2 cellular contexts compared by ENCODE assay signal in genomic region chr5:149869266-149869875, GRCh38.
TF ChIP-seq lines count a peak whose summit lies in the region.

No MANE protein-coding gene starts in this region.

TF ChIP-seq in WTC11, 78 proteins besides CTCF, POLR2A, EP300 and RAD21 (continued from another document and continues in another):
- TF ChIP-seq CREM (CRISPR knock-in tag; IDR thresholded peaks at IDR 0.05) (no peak), ARID4B (CRISPR knock-in tag; IDR thresholded peaks at IDR 0.05; ENCODE audit: borderline replicate concordance) (no peak), CDX4 (CRISPR knock-in tag; IDR thresholded peaks at IDR 0.05; ENCODE audit: borderline replicate concordance) (no peak), GTF2I (CRISPR knock-in tag; conservative IDR thresholded peaks at IDR 0.05) (no peak), ZBTB43 (CRISPR knock-in tag; IDR thresholded peaks at IDR 0.05) (no peak), HMGA2 (CRISPR knock-in tag; IDR thresholded peaks at IDR 0.05) (no peak), PRRX2 (CRISPR knock-in tag; IDR thresholded peaks at IDR 0.05) (no peak), ATF1 (CRISPR knock-in tag; IDR thresholded peaks at IDR 0.05) (no peak), ZNF396 (CRISPR knock-in tag; IDR thresholded peaks at IDR 0.05; ENCODE audit: borderline replicate concordance) (no peak), FOXJ3 (CRISPR knock-in tag; IDR thresholded peaks at IDR 0.05; ENCODE audit: borderline replicate concordance) (no peak), FOXP4 (CRISPR knock-in tag; IDR thresholded peaks at IDR 0.05) (no peak), ETV6 (CRISPR knock-in tag; IDR thresholded peaks at IDR 0.05) (no peak), PRDM15 (CRISPR knock-in tag; IDR thresholded peaks at IDR 0.05) (no peak)

TF ChIP-seq in SK-N-SH treated with all-trans-retinoic acid at 6 μM for 48 hours, 23 proteins besides CTCF, POLR2A, EP300 and RAD21 (continued from another document):
- TF ChIP-seq TSHZ2 (CRISPR knock-in tag; IDR thresholded peaks at IDR 0.05), result no peak
- no peak for TF ChIP-seq SNAI2 (CRISPR knock-in tag; IDR thresholded peaks at IDR 0.05)
- no peak for TF ChIP-seq ESRRG (CRISPR knock-in tag; IDR thresholded peaks at IDR 0.05)
- no peak for TF ChIP-seq GLIS3 (CRISPR knock-in tag; IDR thresholded peaks at IDR 0.05)
